In genomic region chrX:132071260-132071659, GRCh38 we compare ENCODE assay signal across 1 cellular context.
TF ChIP-seq lines count a peak whose summit lies in the region.

No MANE protein-coding gene starts in this region.

TF ChIP-seq in H1, 55 proteins besides CTCF, POLR2A, EP300 and RAD21 (continued from another document):
- TF ChIP-seq CTBP2 (IDR thresholded peaks at IDR 0.05; ENCODE audit: borderline replicate concordance, insufficient read depth, insufficient read length, low read length) (no peak), POLR2AphosphoS5 (IDR thresholded peaks at IDR 0.05; ENCODE audit: low read depth, low read length) (no peak), TCF12 (IDR thresholded peaks at IDR 0.05; ENCODE audit: low read depth, low read length) (no peak), YY1 (IDR thresholded peaks at IDR 0.05; ENCODE audit: low read depth, low read length) (no peak), PHF8 (conservative IDR thresholded peaks at IDR 0.05; ENCODE audit: low read depth, low read length) (no peak), BRCA1 (IDR thresholded peaks at IDR 0.05; ENCODE audit: low read depth, low read length) (no peak), GTF2F1 (IDR thresholded peaks at IDR 0.05; ENCODE audit: borderline replicate concordance, low read depth, low read length) (no peak)
TF ChIP-seq in H1: peak in this region for 0.
